ENCODE assay signal across 9 cellular contexts in genomic region chr14:53055003-53055402, GRCh38.
A peak's percentile ranks its signal among the peaks of the same experiment; 100 is the strongest.
DNase-seq lines count a peak whose midpoint lies in the region; ATAC-seq and FAIRE-seq lines count a peak whose summit lies in the region.
"Had no signal": no experiment of that assay in that cellular context is flagged by ENCODE, and none has a peak within 500 bp of the region (broad histone marks: within the 10 kb centered on the region; RNA-seq: fewer than 3 reads in every experiment).

No MANE protein-coding gene starts in this region.

- peak; percentile 53 for ATAC-seq in HG02610 (IDR thresholded peaks at IDR 0.05; ENCODE audit: unreplicated experiment)
- ATAC-seq in right cardiac atrium, result peak; percentile 61 to 81

- intact Hi-C loops in right cardiac atrium (cut with DNase I), result loop anchor here in 3 of 4 donors (5.0 to 10.0 kb wide), 2 partner anchors 230 to 233 kb away; no protein-coding TSS in a partner anchor

- H3K36me3 ChIP-seq in small intestine (ENCODE audit: control insufficient read depth in 2 of 2, insufficient read depth in 2 of 2, low read length in 2 of 2), result no peaks in the 10 kb centered on the region

- H3K9me3 ChIP-seq in right cardiac atrium (ENCODE audit: control insufficient read depth, low read length) (no peaks in the 10 kb centered on the region), small intestine (ENCODE audit: control insufficient read depth, low read depth) (no peaks in the 10 kb centered on the region)
- H3K9me3 ChIP-seq: BLaER1 had no signal

- H3K4me3 ChIP-seq in right cardiac atrium (ENCODE audit: low read length) (no peak overlapping the region), small intestine (ENCODE audit: low read depth in 1 of 2, low read length in 2 of 2) (no peak overlapping the region)
- H3K4me3 ChIP-seq: BLaER1 had no signal

- H3K27ac ChIP-seq in right cardiac atrium (ENCODE audit: low read length) (no peak overlapping the region), small intestine (ENCODE audit: low read depth in 1 of 2, low read length in 1 of 2) (no peak overlapping the region)
- H3K27ac ChIP-seq: BLaER1 had no signal

- H3K27me3 ChIP-seq in right cardiac atrium (ENCODE audit: control insufficient read depth, insufficient read depth) (no peaks in the 10 kb centered on the region), small intestine (ENCODE audit: control insufficient read depth in 2 of 2, insufficient read depth in 2 of 2, low read length in 2 of 2) (no peaks in the 10 kb centered on the region)
- H3K27me3 ChIP-seq: BLaER1 had no signal

- FAIRE-seq in small intestine (lab: Jason Lieb, UNC), result no peak

- H3K4me1 ChIP-seq in right cardiac atrium (ENCODE audit: control insufficient read depth, insufficient read depth, low read length), result no peaks in the 10 kb centered on the region
- H3K4me1 ChIP-seq in small intestine (ENCODE audit: control insufficient read depth in 2 of 2, insufficient read depth in 1 of 2, low read depth in 1 of 2, low read length in 1 of 2), result no peaks in the 10 kb centered on the region
- H3K4me1 ChIP-seq: BLaER1 had no signal

- WGBS in right cardiac atrium, result 1% methylated on average over 1 of the region's 1 CpG
- WGBS in small intestine, 3 donors, result 0 to 3% (median 3%) methylated on average over 1 of the region's 1 CpG

- DNase-seq in DMS 273 (lab: John Stamatoyannopoulos, UW; ENCODE audit: unreplicated experiment) (peak; percentile 67), DMS 273 treated with DMSO at 0.1 percent for 48 hours (lab: John Stamatoyannopoulos, UW) (no peak), NCI-H2171 (lab: John Stamatoyannopoulos, UW) (peak; percentile 7), amniotic epithelial cell (ENCODE audit: low read depth) (peak; percentile 54), right cardiac atrium (no peak), small intestine (peak; percentile 56)
- DNase-seq in activated T-cell treated with anti-CD3 and anti-CD28 coated beads, Interleukin-2, amount 50 U/mL, for 1 hour, result no peak

Comparison
In these comparisons a context has a peak if more than half of its experiments do, and no peak if none do; other contexts are left out.
1. DNase-seq: peak in DMS 273 (single experiment), NCI-H2171 (single experiment), amniotic epithelial cell (single experiment) and small intestine (single experiment); none in DMS 273 treated with DMSO at 0.1 percent for 48 hours (single experiment), right cardiac atrium (0 of 3) and activated T-cell treated with anti-CD3 and anti-CD28 coated beads, Interleukin-2, amount 50 U/mL, for 1 hour (single experiment).